Comparison of ENCODE assay signal across 15 cellular contexts in the genomic region with DNA sequence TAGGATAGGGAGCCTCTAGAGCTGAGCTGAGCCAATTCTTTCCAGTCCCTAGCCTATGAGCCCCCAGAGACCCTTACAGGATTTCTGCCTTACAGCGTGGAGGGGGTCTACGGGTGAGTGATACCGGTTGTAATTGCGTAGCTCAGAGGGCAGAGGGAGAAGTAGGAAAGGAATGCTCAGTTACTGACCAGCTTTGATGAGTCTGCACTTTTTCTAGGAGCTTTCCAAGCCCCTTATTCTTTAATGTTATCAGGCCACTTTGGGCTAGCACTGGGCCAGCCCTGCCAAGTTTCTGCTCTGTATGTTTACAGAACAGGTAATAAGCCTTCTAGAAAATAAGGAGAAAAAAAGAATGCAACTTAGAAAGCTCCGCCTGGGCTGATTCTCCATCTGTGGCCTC. TPM values are rescaled to one million over a fixed set of nuclear protein-coding genes. Genes with fewer than 3 reads are reported as not detected.
"Had no signal": no experiment of that assay in that cellular context is flagged by ENCODE, and none has a peak within 500 bp of the region (broad histone marks: within the 10 kb centered on the region; RNA-seq: fewer than 3 reads in every experiment).

No MANE protein-coding gene starts in this region.

RNA-seq across cellular contexts. Expression of a gene that starts 17.8 kb away (rescaled TPM):
- total RNA-seq: activated CD4-positive, alpha-beta memory T cell treated with anti-CD3 and anti-CD28 coated beads, Interleukin-2, amount 10 ng/mL, durations not matched to agents 7 days and 5 days; activated CD4-positive, alpha-beta T cell treated with anti-CD3 and anti-CD28 coated beads for 36 hours; activated CD4-positive, alpha-beta T cell treated with anti-CD3 and anti-CD28 coated beads, Interleukin-2, amount 10 ng/mL, durations not matched to agents 7 days and 5 days; activated CD8-positive, alpha-beta memory T cell treated with anti-CD3 and anti-CD28 coated beads, Interleukin-2, amount 10 ng/mL, durations not matched to agents 7 days and 5 days; activated CD8-positive, alpha-beta T cell treated with anti-CD3 and anti-CD28 coated beads, Interleukin-2, amount 10 ng/mL, durations not matched to agents 7 days and 5 days; activated naive CD8-positive, alpha-beta T cell treated with anti-CD3 and anti-CD28 coated beads, Interleukin-2, amount 10 ng/mL, durations not matched to agents 7 days and 5 days; activated T-helper 2 cell treated with anti-CD3 and anti-CD28 coated beads, Interferon-gamma antibody, Interleukin-2, Interleukin-4, amounts not matched to agents 10 μg/mL and 5 μg/mL and 100 μg/mL, durations not matched to agents 14 hours and 24 hours and 36 hours; ascending aorta; bronchial epithelial cell; cardiac muscle cell; chondrocyte; T-helper 1 cell treated with Interleukin-12 subunit alpha and Interleukin-12 subunit beta and Interleukin-4 antibody, amounts not matched to agents 30 ng/mL and 1 ng/mL, for 36 hours; T-helper 17 cell; T-helper 2 cell treated with Interferon-gamma antibody and Interleukin-4, amounts not matched to agents 100 ng/mL and 5 ng/mL, for 36 hours had no signal
- polyA plus RNA-seq: adipose tissue, cardiac muscle cell had no signal

RNA-seq across cellular contexts. Expression of a gene that starts 40.5 kb away (rescaled TPM):
- total RNA-seq: cardiac muscle cell had no signal
- polyA plus RNA-seq: cardiac muscle cell had no signal

RNA-seq across cellular contexts. Expression of a gene that starts 46.3 kb away (rescaled TPM):
- total RNA-seq: activated CD4-positive, alpha-beta memory T cell treated with anti-CD3 and anti-CD28 coated beads, Interleukin-2, amount 10 ng/mL, durations not matched to agents 7 days and 5 days; activated CD4-positive, alpha-beta T cell treated with anti-CD3 and anti-CD28 coated beads for 36 hours; activated CD4-positive, alpha-beta T cell treated with anti-CD3 and anti-CD28 coated beads, Interleukin-2, amount 10 ng/mL, durations not matched to agents 7 days and 5 days; activated CD8-positive, alpha-beta memory T cell treated with anti-CD3 and anti-CD28 coated beads, Interleukin-2, amount 10 ng/mL, durations not matched to agents 7 days and 5 days; activated CD8-positive, alpha-beta T cell treated with anti-CD3 and anti-CD28 coated beads, Interleukin-2, amount 10 ng/mL, durations not matched to agents 7 days and 5 days; activated naive CD8-positive, alpha-beta T cell treated with anti-CD3 and anti-CD28 coated beads, Interleukin-2, amount 10 ng/mL, durations not matched to agents 7 days and 5 days; activated T-helper 2 cell treated with anti-CD3 and anti-CD28 coated beads, Interferon-gamma antibody, Interleukin-2, Interleukin-4, amounts not matched to agents 10 μg/mL and 5 μg/mL and 100 μg/mL, durations not matched to agents 14 hours and 24 hours and 36 hours; ascending aorta; bronchial epithelial cell; cardiac muscle cell; chondrocyte; T-helper 1 cell treated with Interleukin-12 subunit alpha and Interleukin-12 subunit beta and Interleukin-4 antibody, amounts not matched to agents 30 ng/mL and 1 ng/mL, for 36 hours; T-helper 17 cell; T-helper 2 cell treated with Interferon-gamma antibody and Interleukin-4, amounts not matched to agents 100 ng/mL and 5 ng/mL, for 36 hours had no signal
- polyA plus RNA-seq: adipose tissue, cardiac muscle cell had no signal
